ENCODE assay signal across 11 cellular contexts in genomic region chr7:95476072-95476845, GRCh38. TPM values are rescaled to one million over a fixed set of nuclear protein-coding genes. Genes with fewer than 3 reads are reported as not detected.
DNase-seq lines count a peak whose midpoint lies in the region; ATAC-seq and TF ChIP-seq lines count a peak whose summit lies in the region.
"Had no signal": no experiment of that assay in that cellular context is flagged by ENCODE, and none has a peak within 500 bp of the region (broad histone marks: within the 10 kb centered on the region; RNA-seq: fewer than 3 reads in every experiment).

No MANE protein-coding gene starts in this region.

- H3K36me3 ChIP-seq in SK-N-MC (ENCODE audit: insufficient read depth, low read length) = no peaks in the 10 kb centered on the region
- no peaks in the 10 kb centered on the region for H3K36me3 ChIP-seq in gastroesophageal sphincter
- H3K36me3 ChIP-seq: HAP-1 had no signal

- H3K4me3 ChIP-seq in SK-N-MC (peak overlapping the region; percentile 38), gastroesophageal sphincter (no peak overlapping the region)
- H3K4me3 ChIP-seq: HAP-1 had no signal

- no peak for TF ChIP-seq POLR2A in gastroesophageal sphincter (IDR thresholded peaks at IDR 0.05)

- no peak for ATAC-seq in gastroesophageal sphincter
- ATAC-seq in GM19035 (IDR thresholded peaks at IDR 0.05; ENCODE audit: unreplicated experiment) = no peak

- peaks cover 3% of the 10 kb centered on the region for H3K9me3 Mint-ChIP-seq in glutamatergic neuron (ENCODE audit: unreplicated experiment)
- H3K9me3 Mint-ChIP-seq: type B pancreatic cell had no signal

- DNase-seq in DMS153 treated with DMSO at 0.1 percent for 48 hours (lab: John Stamatoyannopoulos, UW; ENCODE audit: unreplicated experiment) (peak; percentile 56), DMS153 (lab: John Stamatoyannopoulos, UW) (no peak), SK-N-MC (ENCODE audit: low read depth, low spot score) (no peak), glutamatergic neuron (no peak), retina (peak; percentile 42), ACHN (no peak)

- H3K36me3 Mint-ChIP-seq in glutamatergic neuron (ENCODE audit: unreplicated experiment) = no peaks in the 10 kb centered on the region
- H3K36me3 Mint-ChIP-seq: type B pancreatic cell had no signal

- WGBS in gastroesophageal sphincter (ENCODE audit: low coverage in 1 of 2), 2 donors = 85 to 86% methylated on average over 6 to 9 of the region's 9 CpGs

- no peaks in the 10 kb centered on the region for H3K27me3 Mint-ChIP-seq in glutamatergic neuron (ENCODE audit: unreplicated experiment)
- H3K27me3 Mint-ChIP-seq: type B pancreatic cell had no signal

- H3K4me1 ChIP-seq in gastroesophageal sphincter = peaks cover 0 to 6% (median 0%) of the 10 kb centered on the region in 3 donors

- TF ChIP-seq CTCF in glutamatergic neuron (IDR thresholded peaks at IDR 0.05; ENCODE audit: partially characterized antibody, unreplicated experiment) (no peak), gastroesophageal sphincter (IDR thresholded peaks at IDR 0.05) (no peak)

- H3K27me3 ChIP-seq in gastroesophageal sphincter = no peaks in the 10 kb centered on the region

- H3K9me3 ChIP-seq in SK-N-MC (ENCODE audit: low read depth, low read length) (no peaks in the 10 kb centered on the region), gastroesophageal sphincter (no peaks in the 10 kb centered on the region)
- H3K9me3 ChIP-seq: HAP-1 had no signal

- H3K4me1 Mint-ChIP-seq in glutamatergic neuron (ENCODE audit: low read depth, unreplicated experiment) = peaks cover 57% of the 10 kb centered on the region

- H3K27ac ChIP-seq in SK-N-MC (no peak overlapping the region), gastroesophageal sphincter (no peak overlapping the region)

- in situ Hi-C loops in ACHN (cut with HindIII; ENCODE audit: low pct_ligation_motif_present, low pct_unique_long_range_greater_than_20kb, low sequenced_read_pairs) = loop anchor here (25.0 kb wide), 2 partner anchors 239 to 1039 kb away; no protein-coding TSS in a partner anchor

- no peak for TF ChIP-seq EP300 in gastroesophageal sphincter (IDR thresholded peaks at IDR 0.05)

- peak overlapping the region; percentile 82 for H3K27ac Mint-ChIP-seq in glutamatergic neuron (ENCODE audit: unreplicated experiment)
- H3K27ac Mint-ChIP-seq: type B pancreatic cell had no signal

- peak overlapping the region; percentile 6 for H3K4me3 Mint-ChIP-seq in glutamatergic neuron (ENCODE audit: unreplicated experiment)

- H3K9ac ChIP-seq in SK-N-MC (ENCODE audit: insufficient read length) = peak overlapping the region; percentile 41

RNA-seq across cellular contexts. Expression of gene ASB4, which starts 9.5 kb away (rescaled TPM):
- total RNA-seq in glutamatergic neuron (ENCODE audit: unreplicated experiment) (not detected), gastroesophageal sphincter (not detected)
- total RNA-seq: A172 had no signal

RNA-seq across cellular contexts. Expression of gene PON2, which starts 41.4 kb away (rescaled TPM):
- 55.7 TPM for total RNA-seq in glutamatergic neuron (ENCODE audit: unreplicated experiment)
- 100 to 1,000 TPM in 1 of 4 donors, 10 to 100 TPM in 3; 53.9 to 110 (median 58.2) TPM for total RNA-seq in gastroesophageal sphincter

Comparison
In these comparisons a context has a peak if more than half of its experiments do, and no peak if none do; other contexts are left out.
1. DNase-seq: peak in DMS153 treated with DMSO at 0.1 percent for 48 hours (single experiment) and retina (single experiment); none in DMS153 (single experiment), SK-N-MC (single experiment), glutamatergic neuron (single experiment) and ACHN (single experiment).